1 cellular context compared by ENCODE assay signal in the genomic region with DNA sequence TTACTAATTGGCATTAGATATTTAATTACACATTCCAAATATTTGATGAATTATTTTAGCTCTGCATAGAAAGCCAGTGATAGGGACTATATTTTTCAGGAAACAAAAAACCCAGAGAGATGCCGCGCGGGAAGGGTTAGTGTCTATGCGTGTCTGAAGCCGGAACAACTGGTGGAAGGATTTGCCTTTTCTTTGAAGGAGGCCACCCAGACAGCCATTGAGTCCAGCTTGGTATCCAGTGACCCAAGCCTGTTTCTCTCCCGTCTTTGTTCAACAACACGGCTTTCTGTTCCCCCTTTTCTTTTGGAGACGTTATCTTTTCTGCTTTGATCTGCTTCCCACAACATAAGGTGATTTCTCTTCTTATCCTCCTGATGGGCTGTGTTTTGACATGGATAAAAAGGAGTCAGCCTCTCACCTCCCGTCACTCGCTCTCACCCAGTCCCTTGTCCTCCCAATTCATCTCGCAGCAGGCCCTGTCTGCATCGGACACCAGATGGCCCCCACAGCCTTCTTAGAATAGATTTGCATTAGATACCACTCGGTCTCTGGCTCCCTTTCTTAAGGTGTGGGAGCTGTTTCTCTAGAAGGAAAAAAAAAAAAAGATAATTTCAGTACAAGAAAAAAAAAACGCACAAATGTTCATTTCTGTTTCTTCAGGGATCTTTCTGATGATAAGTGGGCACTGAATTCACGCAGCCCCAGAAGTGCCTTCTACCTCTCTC.
TF ChIP-seq lines count a peak whose summit lies in the region.

No MANE protein-coding gene starts in this region.

TF ChIP-seq in WTC11, 78 proteins besides CTCF, POLR2A, EP300 and RAD21 (continued from another document):
- no peak for TF ChIP-seq ZSCAN18 (CRISPR knock-in tag; IDR thresholded peaks at IDR 0.05)
- no peak for TF ChIP-seq NR2C2 (CRISPR knock-in tag; IDR thresholded peaks at IDR 0.05)
- no peak for TF ChIP-seq KAT7 (CRISPR knock-in tag; IDR thresholded peaks at IDR 0.05; ENCODE audit: borderline replicate concordance)
- no peak for TF ChIP-seq GTF2I (CRISPR knock-in tag; conservative IDR thresholded peaks at IDR 0.05)
- no peak for TF ChIP-seq E2F4 (CRISPR knock-in tag; IDR thresholded peaks at IDR 0.05; ENCODE audit: borderline replicate concordance, low read depth)
- no peak for TF ChIP-seq ZMAT4 (CRISPR knock-in tag; IDR thresholded peaks at IDR 0.05)
- no peak for TF ChIP-seq ZNF138 (CRISPR knock-in tag; conservative IDR thresholded peaks at IDR 0.05)
- TF ChIP-seq, protein P1, sequence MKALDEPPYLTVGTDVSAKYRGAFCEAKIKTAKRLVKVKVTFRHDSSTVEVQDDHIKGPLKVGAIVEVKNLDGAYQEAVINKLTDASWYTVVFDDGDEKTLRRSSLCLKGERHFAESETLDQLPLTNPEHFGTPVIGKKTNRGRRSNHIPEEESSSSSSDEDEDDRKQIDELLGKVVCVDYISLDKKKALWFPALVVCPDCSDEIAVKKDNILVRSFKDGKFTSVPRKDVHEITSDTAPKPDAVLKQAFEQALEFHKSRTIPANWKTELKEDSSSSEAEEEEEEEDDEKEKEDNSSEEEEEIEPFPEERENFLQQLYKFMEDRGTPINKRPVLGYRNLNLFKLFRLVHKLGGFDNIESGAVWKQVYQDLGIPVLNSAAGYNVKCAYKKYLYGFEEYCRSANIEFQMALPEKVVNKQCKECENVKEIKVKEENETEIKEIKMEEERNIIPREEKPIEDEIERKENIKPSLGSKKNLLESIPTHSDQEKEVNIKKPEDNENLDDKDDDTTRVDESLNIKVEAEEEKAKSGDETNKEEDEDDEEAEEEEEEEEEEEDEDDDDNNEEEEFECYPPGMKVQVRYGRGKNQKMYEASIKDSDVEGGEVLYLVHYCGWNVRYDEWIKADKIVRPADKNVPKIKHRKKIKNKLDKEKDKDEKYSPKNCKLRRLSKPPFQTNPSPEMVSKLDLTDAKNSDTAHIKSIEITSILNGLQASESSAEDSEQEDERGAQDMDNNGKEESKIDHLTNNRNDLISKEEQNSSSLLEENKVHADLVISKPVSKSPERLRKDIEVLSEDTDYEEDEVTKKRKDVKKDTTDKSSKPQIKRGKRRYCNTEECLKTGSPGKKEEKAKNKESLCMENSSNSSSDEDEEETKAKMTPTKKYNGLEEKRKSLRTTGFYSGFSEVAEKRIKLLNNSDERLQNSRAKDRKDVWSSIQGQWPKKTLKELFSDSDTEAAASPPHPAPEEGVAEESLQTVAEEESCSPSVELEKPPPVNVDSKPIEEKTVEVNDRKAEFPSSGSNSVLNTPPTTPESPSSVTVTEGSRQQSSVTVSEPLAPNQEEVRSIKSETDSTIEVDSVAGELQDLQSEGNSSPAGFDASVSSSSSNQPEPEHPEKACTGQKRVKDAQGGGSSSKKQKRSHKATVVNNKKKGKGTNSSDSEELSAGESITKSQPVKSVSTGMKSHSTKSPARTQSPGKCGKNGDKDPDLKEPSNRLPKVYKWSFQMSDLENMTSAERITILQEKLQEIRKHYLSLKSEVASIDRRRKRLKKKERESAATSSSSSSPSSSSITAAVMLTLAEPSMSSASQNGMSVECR (CRISPR knock-in tag; IDR thresholded peaks at IDR 0.05; ENCODE audit: borderline replicate concordance), result no peak
- no peak for TF ChIP-seq ATF1 (CRISPR knock-in tag; IDR thresholded peaks at IDR 0.05)
- TF ChIP-seq SMAD4 (CRISPR knock-in tag; IDR thresholded peaks at IDR 0.05), result no peak
- no peak for TF ChIP-seq ZNF423 (CRISPR knock-in tag; IDR thresholded peaks at IDR 0.05)
- no peak for TF ChIP-seq USF2 (CRISPR knock-in tag; IDR thresholded peaks at IDR 0.05)
- no peak for TF ChIP-seq RELA (CRISPR knock-in tag; IDR thresholded peaks at IDR 0.05; ENCODE audit: borderline replicate concordance)
